ENCODE assay signal across 1 cellular context in genomic region chr7:105030447-105030846, GRCh38.
TF ChIP-seq lines count a peak whose summit lies in the region.

No MANE protein-coding gene starts in this region.

TF ChIP-seq in GM12891, 5 proteins besides CTCF, POLR2A, EP300 and RAD21:
- TF ChIP-seq SPI1 (IDR thresholded peaks at IDR 0.05; ENCODE audit: low read depth, low read length) (no peak), POLR2AphosphoS5 (IDR thresholded peaks at IDR 0.05; ENCODE audit: low read depth, low read length) (no peak), PAX5 (IDR thresholded peaks at IDR 0.05; ENCODE audit: insufficient read depth, low read length, severe bottlenecking) (no peak), POU2F2 (IDR thresholded peaks at IDR 0.05; ENCODE audit: low read depth, low read length) (no peak), TAF1 (IDR thresholded peaks at IDR 0.05; ENCODE audit: low read depth, low read length) (no peak)
